Comparison of ENCODE assay signal across 18 cellular contexts in the genomic region with DNA sequence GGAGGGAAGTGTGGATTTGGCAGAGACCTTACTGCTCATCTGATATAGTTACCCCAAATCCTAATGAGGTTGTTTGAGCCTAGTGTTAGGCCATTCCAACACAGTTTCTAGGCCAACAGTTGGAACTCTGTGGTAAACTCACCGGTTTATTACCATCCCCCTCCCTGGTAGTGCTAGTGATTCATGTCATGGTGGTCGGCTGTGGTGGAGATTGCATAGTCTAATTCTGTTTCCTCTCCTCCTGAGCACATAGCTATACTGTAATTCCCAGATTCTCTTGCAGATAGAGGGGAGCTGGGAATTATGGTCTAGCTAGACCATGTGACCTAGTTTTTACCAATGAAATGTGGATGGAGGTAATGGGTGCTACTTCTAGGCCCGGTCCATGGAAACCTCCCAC.
"Had no signal": no experiment of that assay in that cellular context is flagged by ENCODE, and none has a peak within 500 bp of the region (broad histone marks: within the 10 kb centered on the region; RNA-seq: fewer than 3 reads in every experiment).

No MANE protein-coding gene starts in this region.

- H3K27me3 Mint-ChIP-seq: activated CD4-positive, alpha-beta T cell treated with anti-CD3 and anti-CD28 coated beads, Interleukin-2, amount 10 ng/mL, durations not matched to agents 7 days and 5 days; activated naive CD8-positive, alpha-beta T cell treated with anti-CD3 and anti-CD28 coated beads for 36 hours; stimulated activated naive CD8-positive, alpha-beta T cell treated with anti-CD3 and anti-CD28 coated beads, Interleukin-15, Interleukin-2, amounts not matched to agents 100 ng/mL and 50 ng/mL, for 24 hours had no signal

- H3K27ac Mint-ChIP-seq: activated CD4-positive, alpha-beta T cell treated with anti-CD3 and anti-CD28 coated beads, Interleukin-2, amount 10 ng/mL, durations not matched to agents 7 days and 5 days; activated naive CD8-positive, alpha-beta T cell treated with anti-CD3 and anti-CD28 coated beads for 36 hours; natural killer cell treated with Interleukin-12 subunit alpha and Interleukin-12 subunit beta and Interleukin-15 and Interleukin-18, amount 100 ng/mL, for 72 hours; stimulated activated naive CD8-positive, alpha-beta T cell treated with anti-CD3 and anti-CD28 coated beads, Interleukin-15, Interleukin-2, amounts not matched to agents 100 ng/mL and 50 ng/mL, for 24 hours had no signal

- ATAC-seq: left ventricle myocardium superior; natural killer cell treated with Interleukin-12 subunit alpha and Interleukin-12 subunit beta and Interleukin-15 and Interleukin-18, amount 100 ng/mL, for 72 hours had no signal

- DNase-seq: activated CD4-positive, alpha-beta T cell treated with anti-CD3 and anti-CD28 coated beads, Interleukin-2, amount 10 ng/mL, durations not matched to agents 7 days and 5 days; activated CD4-positive, CD25-positive, alpha-beta regulatory T cell; activated CD8-positive, alpha-beta memory T cell treated with anti-CD3 and anti-CD28 coated beads for 24 hours; activated naive CD8-positive, alpha-beta T cell treated with anti-CD3 and anti-CD28 coated beads for 36 hours; cerebellar nuclear complex; dermis blood vessel endothelial cell; hippocampal formation; left ventricle myocardium superior; mesenchymal stem cell; nucleus accumbens; posterior cingulate gyrus; SW 1271; upper lobe of left lung had no signal

- H3K4me3 ChIP-seq: right atrium auricular region, skin epidermis, upper lobe of left lung had no signal

- H3K36me3 Mint-ChIP-seq: activated naive CD8-positive, alpha-beta T cell treated with anti-CD3 and anti-CD28 coated beads for 36 hours; natural killer cell treated with Interleukin-12 subunit alpha and Interleukin-12 subunit beta and Interleukin-15 and Interleukin-18, amount 100 ng/mL, for 72 hours had no signal

- H3K4me3 Mint-ChIP-seq: activated CD4-positive, alpha-beta T cell treated with anti-CD3 and anti-CD28 coated beads, Interleukin-2, amount 10 ng/mL, durations not matched to agents 7 days and 5 days; activated naive CD8-positive, alpha-beta T cell treated with anti-CD3 and anti-CD28 coated beads for 36 hours; activated T-helper 1 cell treated with anti-CD3 and anti-CD28 coated beads, Interleukin-12 subunit alpha, Interleukin-12 subunit beta, Interleukin-2, Interleukin-4 antibody, amounts not matched to agents 30 ng/mL and 10 ng/mL and 1 ng/mL, durations not matched to agents 14 hours and 24 hours and 36 hours; natural killer cell treated with Interleukin-12 subunit alpha and Interleukin-12 subunit beta and Interleukin-15 and Interleukin-18, amount 100 ng/mL, for 72 hours; stimulated activated naive CD8-positive, alpha-beta T cell treated with anti-CD3 and anti-CD28 coated beads, Interleukin-15, Interleukin-2, amounts not matched to agents 100 ng/mL and 50 ng/mL, for 24 hours had no signal

- H3K9me3 Mint-ChIP-seq: activated CD4-positive, alpha-beta T cell treated with anti-CD3 and anti-CD28 coated beads, Interleukin-2, amount 10 ng/mL, durations not matched to agents 7 days and 5 days; activated naive CD8-positive, alpha-beta T cell treated with anti-CD3 and anti-CD28 coated beads for 36 hours; activated T-helper 1 cell treated with anti-CD3 and anti-CD28 coated beads, Interleukin-12 subunit alpha, Interleukin-12 subunit beta, Interleukin-2, Interleukin-4 antibody, amounts not matched to agents 30 ng/mL and 10 ng/mL and 1 ng/mL, durations not matched to agents 14 hours and 24 hours and 36 hours; natural killer cell treated with Interleukin-12 subunit alpha and Interleukin-12 subunit beta and Interleukin-15 and Interleukin-18, amount 100 ng/mL, for 72 hours; stimulated activated naive CD8-positive, alpha-beta T cell treated with anti-CD3 and anti-CD28 coated beads, Interleukin-15, Interleukin-2, amounts not matched to agents 100 ng/mL and 50 ng/mL, for 24 hours had no signal
